8 cellular contexts compared by ENCODE assay signal in the genomic region with DNA sequence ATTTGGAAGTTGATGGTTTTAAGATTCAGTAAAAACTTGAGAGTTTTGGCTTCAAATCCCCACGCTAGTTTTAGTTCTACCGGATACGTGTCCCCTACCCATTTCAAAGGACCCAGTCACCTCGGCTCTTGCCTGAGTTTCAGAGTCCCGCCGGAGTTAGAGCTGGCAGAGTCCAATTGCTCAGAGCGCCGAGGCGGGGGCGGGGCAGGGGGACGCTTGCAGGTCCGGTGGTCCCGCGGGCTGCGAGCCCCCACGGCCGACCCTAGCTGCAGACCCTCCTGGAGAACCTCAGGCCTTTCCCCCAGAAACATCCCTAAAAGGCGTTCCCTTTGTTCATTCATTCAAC. TPM values are rescaled to one million over a fixed set of nuclear protein-coding genes. Genes with fewer than 3 reads are reported as not detected.
DNase-seq lines count a peak whose midpoint lies in the region; ATAC-seq, FAIRE-seq and TF ChIP-seq lines count a peak whose summit lies in the region.

No MANE protein-coding gene starts in this region.

- in situ Hi-C loops in K562 (cut with MboI), result no loop called here

- intact Hi-C loops in K562 (cut with micrococcal nuclease), result loop anchor here (5.0 kb wide), 1 partner anchor 120 kb away; no protein-coding TSS in a partner anchor

- H3K9ac ChIP-seq in K562 (ENCODE audit: insufficient read depth in 1 of 2, low read depth in 2 of 2, low read length in 2 of 2), result peak overlapping the region; percentile 72 to 90
- H3K9ac ChIP-seq in keratinocyte (ENCODE audit: control insufficient read depth, extremely low read depth, insufficient read depth, low read length), result peak overlapping the region; percentile 86

- peak overlapping the region; percentile 92 for H3K27ac Mint-ChIP-seq in T-helper 1 cell treated with Interleukin-12 subunit alpha and Interleukin-12 subunit beta and Interleukin-4 antibody, amounts not matched to agents 30 μg/mL and 1 μg/mL, for 36 hours

- no peaks in the 10 kb centered on the region for H3K27me3 Mint-ChIP-seq in T-helper 1 cell treated with Interleukin-12 subunit alpha and Interleukin-12 subunit beta and Interleukin-4 antibody, amounts not matched to agents 30 μg/mL and 1 μg/mL, for 36 hours (ENCODE audit: low read depth)

- H3K4me3 ChIP-seq in K562 (peak overlapping the region; percentile 47), keratinocyte (ENCODE audit: control insufficient read depth in 2 of 3, extremely low read depth in 1 of 3, insufficient read depth in 2 of 3, low read depth in 1 of 3, low read length in 3 of 3) (peak overlapping the region; percentile 47 to 81 (median 78))

- H3K4me1 ChIP-seq in K562 (replicated peaks in 1 of 2; ENCODE audit: control insufficient read depth in 2 of 2, insufficient read depth in 2 of 2, low read length in 2 of 2), result peaks cover 9 to 18% of the 10 kb centered on the region in 2 experiments; a peak in 3 of 5 replicates
- H3K4me1 ChIP-seq in keratinocyte (ENCODE audit: control insufficient read depth, extremely low read depth, insufficient read depth, low read length), result peaks cover 23% of the 10 kb centered on the region

- TF ChIP-seq CTCF in 22Rv1 (IDR thresholded peaks at IDR 0.05) (no peak), K562 (IDR thresholded peaks at IDR 0.05 in 2 of 3, conservative IDR thresholded peaks at IDR 0.05 in 1 of 3; ENCODE audit: insufficient read depth in 2 of 3, low read depth in 1 of 3, low read length in 3 of 3) (no peak), keratinocyte (optimal IDR thresholded peaks at IDR 0.05 in 1 of 3, IDR thresholded peaks at IDR 0.05 in 1 of 3, conservative IDR thresholded peaks at IDR 0.05 in 1 of 3; ENCODE audit: extremely low read depth in 1 of 3, insufficient read depth in 2 of 3, low read length in 3 of 3) (no peak)

- ATAC-seq in GM19035 (IDR thresholded peaks at IDR 0.05; ENCODE audit: unreplicated experiment) (peak; percentile 39), HG03520 (IDR thresholded peaks at IDR 0.05; ENCODE audit: unreplicated experiment) (peak; percentile 18), K562 (peak; percentile 77)

- BruUV-seq in K562 (replicated peaks; lab: Mats Ljungman, UMichigan), result no TSS peak

- no peaks in the 10 kb centered on the region for H3K9me1 ChIP-seq in K562 (ENCODE audit: control insufficient read depth, insufficient read depth, low read length)
- peaks cover 2% of the 10 kb centered on the region for H3K9me1 ChIP-seq in keratinocyte (ENCODE audit: control insufficient read depth, extremely low read depth, insufficient read depth, low read length)

- WGBS in K562 (ENCODE audit: insufficient coverage, low coverage, missing lambda C conversion rate), result 0% methylated on average over 18 of the region's 18 CpGs

- peaks cover 13% of the 10 kb centered on the region for H3K36me3 Mint-ChIP-seq in T-helper 1 cell treated with Interleukin-12 subunit alpha and Interleukin-12 subunit beta and Interleukin-4 antibody, amounts not matched to agents 30 μg/mL and 1 μg/mL, for 36 hours (ENCODE audit: low read depth)

- H3K79me2 ChIP-seq in K562 (ENCODE audit: control insufficient read depth, insufficient read depth, low read length), result peaks cover 33% of the 10 kb centered on the region
- peaks cover 10% of the 10 kb centered on the region for H3K79me2 ChIP-seq in keratinocyte (ENCODE audit: control insufficient read depth, insufficient read depth, low read length)

- peak overlapping the region; percentile 98 for H2AFZ ChIP-seq in K562 (ENCODE audit: low read depth, low read length)
- H2AFZ ChIP-seq in keratinocyte (ENCODE audit: control insufficient read depth, low read length), result peak overlapping the region; percentile 88

- no peak for TF ChIP-seq EP300 in K562 (IDR thresholded peaks at IDR 0.05; ENCODE audit: low read length)

- H3K4me1 Mint-ChIP-seq in T-helper 1 cell treated with Interleukin-12 subunit alpha and Interleukin-12 subunit beta and Interleukin-4 antibody, amounts not matched to agents 30 μg/mL and 1 μg/mL, for 36 hours (ENCODE audit: low read depth), result peaks cover 34% of the 10 kb centered on the region

- TF ChIP-seq RAD21 in K562 (CRISPR knock-in tag; conservative IDR thresholded peaks at IDR 0.05 in 1 of 2, IDR thresholded peaks at IDR 0.05 in 1 of 2), result no peak

- H3K27me3 ChIP-seq in K562 (ENCODE audit: control insufficient read depth in 2 of 2, insufficient read depth in 2 of 2, low read length in 2 of 2) (no peaks in the 10 kb centered on the region), keratinocyte (ENCODE audit: control insufficient read depth, extremely low read depth, insufficient read depth, low read length) (no peaks in the 10 kb centered on the region)

- DNase-seq in K562 (ENCODE audit: extremely low read depth in 1 of 4, low spot score in 3 of 4) (peak; percentile 19 to 72 (median 32)), keratinocyte (ENCODE audit: low read depth, low spot score) (no peak), EL (no peak)
- DNase-seq in stimulated activated CD4-positive, alpha-beta T cell treated with anti-CD3 and anti-CD28 coated beads, Interleukin-15, amount 100 ng/mL, for 24 hours, result peak; percentile 65

- CTCF ChIA-PET in K562 (lab: Yijun Ruan, JAX; ENCODE audit: low intra/inter-chr PET ratio), result interaction anchor here (0.6 to 1.2 kb wide), 2 partner anchors 104 to 106 kb away, joined by 3 to 4 read pairs; no protein-coding TSS in a partner anchor

- no peak for TF ChIP-seq POLR2A in K562 (conservative IDR thresholded peaks at IDR 0.05)

- H4K20me1 ChIP-seq in K562 (replicated peaks; ENCODE audit: control insufficient read depth, insufficient read depth, low read length) (no peaks in the 10 kb centered on the region), keratinocyte (ENCODE audit: control insufficient read depth, extremely low read depth, insufficient read depth, low read length) (no peaks in the 10 kb centered on the region)

- H3K4me2 ChIP-seq in K562 (ENCODE audit: insufficient read depth, low read length) (peak overlapping the region; percentile 88), keratinocyte (ENCODE audit: control insufficient read depth, extremely low read depth, insufficient read depth, low read depth, low read length) (peak overlapping the region; percentile 96)

- no peaks in the 10 kb centered on the region for H3K9me3 ChIP-seq in K562 (replicated peaks; ENCODE audit: control insufficient read depth, insufficient read depth, low read depth, low read length)
- no peaks in the 10 kb centered on the region for H3K9me3 ChIP-seq in keratinocyte (ENCODE audit: control insufficient read depth, low read depth, low read length)

- dilution Hi-C loops in keratinocyte (cut with MboI; ENCODE audit: extremely low pct_ligation_motif_present, low sequenced_read_pairs), result no loop called here

- H3K27ac ChIP-seq in 22Rv1, result peak overlapping the region; percentile 96
- peak overlapping the region; percentile 75 for H3K27ac ChIP-seq in K562 (ENCODE audit: extremely low read depth, low read depth, low read length)
- H3K27ac ChIP-seq in keratinocyte (ENCODE audit: control insufficient read depth, insufficient read depth, low read length), result peak overlapping the region; percentile 84

- POLR2A ChIA-PET in K562 (lab: Yijun Ruan, JAX), result interaction anchor here (1.0 to 1.9 kb wide), 5 partner anchors 9 to 179 kb away, joined by 3 to 7 read pairs (median 4); a partner anchor contains a TSS

- no peaks in the 10 kb centered on the region for H3K9me3 Mint-ChIP-seq in T-helper 1 cell treated with Interleukin-12 subunit alpha and Interleukin-12 subunit beta and Interleukin-4 antibody, amounts not matched to agents 30 μg/mL and 1 μg/mL, for 36 hours

- FAIRE-seq in K562 (lab: Jason Lieb, UNC) (no peak), keratinocyte (lab: Jason Lieb, UNC) (no peak)

- H3K4me3 Mint-ChIP-seq in T-helper 1 cell treated with Interleukin-12 subunit alpha and Interleukin-12 subunit beta and Interleukin-4 antibody, amounts not matched to agents 30 μg/mL and 1 μg/mL, for 36 hours, result peak overlapping the region; percentile 95

- H3K36me3 ChIP-seq in K562 (ENCODE audit: control insufficient read depth, insufficient read depth, low read length) (peaks cover 13% of the 10 kb centered on the region; the same call in 2 of the 3 replicates), keratinocyte (ENCODE audit: control insufficient read depth in 2 of 2, extremely low read depth in 1 of 2, insufficient read depth in 2 of 2, low read length in 2 of 2) (peaks cover 0 to 6% of the 10 kb centered on the region in 2 experiments)

RNA-seq across cellular contexts. Expression of gene VPS45, which starts 0.8 kb away (rescaled TPM):
- 62.1 and 168 TPM in 2 replicates for total RNA-seq in K562 (2011; cell fraction: chromatin; rRNA removed; ENCODE audit: low replicate concordance)
- 28.7 and 34.9 TPM in 2 replicates for total RNA-seq in K562 (2011; cell fraction: nucleolus; rRNA removed)
- 61.0 and 81.9 TPM in 2 replicates for total RNA-seq in K562 (2011; cell fraction: nucleoplasm; rRNA removed)
- total RNA-seq in K562 (2014; rRNA removed) (17.9 and 21.3 TPM in 2 replicates), K562 (2014; rRNA removed; fragmentation: Illumina TruSeq; extraction: Trizol) (42.6 and 44.6 TPM in 2 replicates), K562 (2015; rRNA removed; fragmentation: Illumina TruSeq; extraction: Trizol) (34.1 and 34.4 TPM in 2 replicates), K562 (2021) (27.0 and 27.4 TPM in 2 replicates)
- polyA plus RNA-seq in K562 (2011; rRNA removed) (37.1 and 48.2 TPM in 2 replicates), K562 (2014; fragmentation: Illumina TruSeq; extraction: Trizol) (30.8 and 38.3 TPM in 2 replicates), K562 (2014; fragmentation: Nextera tagmentation; extraction: Ambion mirVana) (10 to 100 TPM; 21.3 to 43.6 TPM), K562 (2014; rRNA removed) (24.1 and 31.5 TPM in 2 replicates), keratinocyte (24.5 to 40.0 TPM (median 34.3 TPM) in 3 replicates)
- 13.3 and 19.3 TPM in 2 replicates for polyA plus RNA-seq in K562 (2011; cell fraction: cytosol; rRNA removed)
- 47.8 and 80.7 TPM in 2 replicates for polyA plus RNA-seq in K562 (2011; cell fraction: nucleus; rRNA removed)
- 27.7 and 37.9 TPM in 2 replicates for polyA plus RNA-seq in K562 (2012)
- polyA minus RNA-seq in K562 (2011; rRNA and poly(A)+ RNA removed), result 52.9 and 57.7 TPM in 2 replicates
- polyA minus RNA-seq in K562 (2011; cell fraction: cytosol; rRNA and poly(A)+ RNA removed), result 14.2 and 14.5 TPM in 2 replicates
- polyA minus RNA-seq in K562 (2011; cell fraction: nucleus; rRNA and poly(A)+ RNA removed), result 30.6 and 73.8 TPM in 2 replicates
- 47.4 TPM for polyA plus RNA-seq in keratinocyte (2011; ENCODE audit: low read depth)
- polyA plus RNA-seq in keratinocyte (2011; cell fraction: cytosol; rRNA removed), result 18.4 and 35.9 TPM in 2 replicates
- 58.2 and 66.4 TPM in 2 replicates for polyA plus RNA-seq in keratinocyte (2011; cell fraction: nucleus; rRNA removed)
- polyA plus RNA-seq in keratinocyte (2012; ENCODE audit: low replicate concordance), result 20.3 and 24.9 TPM in 2 replicates
- 7.0 to 41.8 TPM (median 21.5 TPM) in 3 replicates for polyA minus RNA-seq in keratinocyte
- polyA minus RNA-seq in keratinocyte (2011; cell fraction: cytosol; rRNA and poly(A)+ RNA removed), result 15.0 TPM
- 16.5 and 36.5 TPM in 2 replicates for polyA minus RNA-seq in keratinocyte (2011; cell fraction: nucleus; rRNA and poly(A)+ RNA removed)

RNA-seq across cellular contexts. Expression of gene OTUD7B, which starts 56.3 kb away (rescaled TPM):
- 29.4 and 37.7 TPM in 2 replicates for total RNA-seq in K562 (2011; cell fraction: chromatin; rRNA removed; ENCODE audit: low replicate concordance)
- total RNA-seq in K562 (2011; cell fraction: nucleolus; rRNA removed), result 12.2 and 14.3 TPM in 2 replicates
- total RNA-seq in K562 (2011; cell fraction: nucleoplasm; rRNA removed), result 18.5 and 30.5 TPM in 2 replicates
- 6.7 and 6.9 TPM in 2 replicates for total RNA-seq in K562 (2014; rRNA removed)
- total RNA-seq in K562 (2014; rRNA removed; fragmentation: Illumina TruSeq; extraction: Trizol), result 8.4 and 9.4 TPM in 2 replicates
- 8.6 and 8.7 TPM in 2 replicates for total RNA-seq in K562 (2015; rRNA removed; fragmentation: Illumina TruSeq; extraction: Trizol)
- total RNA-seq in K562 (2021), result 16.4 and 18.8 TPM in 2 replicates
- polyA plus RNA-seq in K562 (2011; rRNA removed), result 6.7 and 7.4 TPM in 2 replicates
- 4.1 and 4.9 TPM in 2 replicates for polyA plus RNA-seq in K562 (2011; cell fraction: cytosol; rRNA removed)
- polyA plus RNA-seq in K562 (2011; cell fraction: nucleus; rRNA removed), result 6.1 and 9.4 TPM in 2 replicates
- 6.3 and 8.0 TPM in 2 replicates for polyA plus RNA-seq in K562 (2012)
- polyA plus RNA-seq in K562 (2014; fragmentation: Illumina TruSeq; extraction: Trizol), result 8.9 and 10.9 TPM in 2 replicates
- under 1 TPM; 0.96 TPM for polyA plus RNA-seq in K562 (2014; fragmentation: Nextera tagmentation; extraction: Ambion mirVana)
- polyA plus RNA-seq in K562 (2014; rRNA removed), result 4.5 and 5.5 TPM in 2 replicates
- 18.5 and 19.5 TPM in 2 replicates for polyA minus RNA-seq in K562 (2011; rRNA and poly(A)+ RNA removed)
- polyA minus RNA-seq in K562 (2011; cell fraction: cytosol; rRNA and poly(A)+ RNA removed), result 5.2 and 7.5 TPM in 2 replicates
- 6.2 and 12.7 TPM in 2 replicates for polyA minus RNA-seq in K562 (2011; cell fraction: nucleus; rRNA and poly(A)+ RNA removed)
- polyA plus RNA-seq in keratinocyte, result 6.5 to 8.9 TPM (median 8.7 TPM) in 3 replicates
- 5.1 TPM for polyA plus RNA-seq in keratinocyte (2011; ENCODE audit: low read depth)
- 6.1 and 7.7 TPM in 2 replicates for polyA plus RNA-seq in keratinocyte (2011; cell fraction: cytosol; rRNA removed)
- polyA plus RNA-seq in keratinocyte (2011; cell fraction: nucleus; rRNA removed), result 14.6 and 16.0 TPM in 2 replicates
- polyA plus RNA-seq in keratinocyte (2012; ENCODE audit: low replicate concordance), result 6.0 and 9.7 TPM in 2 replicates
- polyA minus RNA-seq in keratinocyte, result 15.9 to 26.0 TPM (median 18.1 TPM) in 3 replicates
- polyA minus RNA-seq in keratinocyte (2011; cell fraction: cytosol; rRNA and poly(A)+ RNA removed), result 6.5 TPM
- polyA minus RNA-seq in keratinocyte (2011; cell fraction: nucleus; rRNA and poly(A)+ RNA removed), result 8.7 and 21.0 TPM in 2 replicates

Comparison
In these comparisons a context has a peak if more than half of its experiments do, and no peak if none do; other contexts are left out.
1. ATAC-seq: peak in every context shown above with its lines; median percentile 77 in K562; 39 in GM19035; 18 in HG03520.
2. DNase-seq: peak in K562 (4 of 4) and stimulated activated CD4-positive, alpha-beta T cell treated with anti-CD3 and anti-CD28 coated beads, Interleukin-15, amount 100 ng/mL, for 24 hours (single experiment); none in keratinocyte (single experiment) and EL (single experiment).
3. Peak in every context shown above with its lines, with median percentiles within 50 percentile points of each other: H3K27ac ChIP-seq.